16 cellular contexts compared by ENCODE assay signal in genomic region chr1:225280563-225280962, GRCh38.
"Had no signal": no experiment of that assay in that cellular context is flagged by ENCODE, and none has a peak within 500 bp of the region (broad histone marks: within the 10 kb centered on the region; RNA-seq: fewer than 3 reads in every experiment).

No MANE protein-coding gene starts in this region.

- H3K4me3 ChIP-seq: esophagus muscularis mucosa, gastrocnemius medialis, heart right ventricle, ovary, smooth muscle cell had no signal

- H3K36me3 ChIP-seq: esophagus muscularis mucosa, gastrocnemius medialis, heart right ventricle, ovary had no signal

- H3K4me2 ChIP-seq: smooth muscle cell had no signal

- H3K27me3 ChIP-seq: esophagus muscularis mucosa, gastrocnemius medialis, heart right ventricle, ovary had no signal

- H3K4me1 ChIP-seq: esophagus muscularis mucosa, gastrocnemius medialis, heart right ventricle had no signal

- H3K27ac ChIP-seq: epithelial cell of prostate, esophagus muscularis mucosa, gastrocnemius medialis, heart right ventricle, ovary had no signal

- FAIRE-seq: islet of Langerhans had no signal

- H3K9me3 ChIP-seq: ovary had no signal

- ATAC-seq: effector memory CD8-positive, alpha-beta T cell; gastrocnemius medialis; heart right ventricle; natural killer cell; right cardiac atrium had no signal

- DNase-seq: effector memory CD8-positive, alpha-beta T cell; gastrocnemius medialis; heart right ventricle; hypothalamus; kidney glomerular epithelial cell; mammary epithelial cell; natural killer cell; ovary; right cardiac atrium; stimulated activated CD4-positive, alpha-beta T cell treated with anti-CD3 and anti-CD28 coated beads, Interleukin-2, amount 100 ng/mL, for 48 hours; stimulated activated naive CD4-positive, alpha-beta T cell treated with Interleukin-2 at 50 U/mL for 16 hours; trophoblast cell had no signal
